In genomic region chr11:130106381-130106780, GRCh38 we compare ENCODE assay signal across 17 cellular contexts. TPM values are rescaled to one million over a fixed set of nuclear protein-coding genes. Genes with fewer than 3 reads are reported as not detected.
DNase-seq lines count a peak whose midpoint lies in the region; ATAC-seq and TF ChIP-seq lines count a peak whose summit lies in the region.
"Had no signal": no experiment of that assay in that cellular context is flagged by ENCODE, and none has a peak within 500 bp of the region (broad histone marks: within the 10 kb centered on the region; RNA-seq: fewer than 3 reads in every experiment).

No MANE protein-coding gene starts in this region.

- H3K4me1 Mint-ChIP-seq in Caco-2 (ENCODE audit: low read depth, unreplicated experiment): peaks cover 38% of the 10 kb centered on the region
- peaks cover 41% of the 10 kb centered on the region for H3K4me1 Mint-ChIP-seq in WTC11
- H3K4me1 Mint-ChIP-seq in nephron progenitor cell: peaks cover 45% of the 10 kb centered on the region

- H3K36me3 ChIP-seq in Caco-2 (ENCODE audit: control insufficient read depth, insufficient read depth, low read length) (no peaks in the 10 kb centered on the region), body of pancreas (replicated peaks in 1 of 2; ENCODE audit: insufficient read depth in 1 of 2, low read depth in 2 of 2) (no peaks in the 10 kb centered on the region)

- H3K4me1 ChIP-seq in Caco-2: peaks cover 21% of the 10 kb centered on the region
- peaks cover 19% of the 10 kb centered on the region for H3K4me1 ChIP-seq in body of pancreas

- no peak for TF ChIP-seq POLR2A in body of pancreas (IDR thresholded peaks at IDR 0.05)

- TF ChIP-seq CTCF in Caco-2 (IDR thresholded peaks at IDR 0.05; ENCODE audit: insufficient read depth in 1 of 2, low read depth in 1 of 2, low read length in 1 of 2, severe bottlenecking in 1 of 2, unreplicated experiment in 1 of 2): no peak
- TF ChIP-seq CTCF in WTC11 (IDR thresholded peaks at IDR 0.05): no peak
- TF ChIP-seq CTCF in nephron progenitor cell (IDR thresholded peaks at IDR 0.05): no peak
- no peak for TF ChIP-seq CTCF in body of pancreas (IDR thresholded peaks at IDR 0.05)

- POLR2A ChIA-PET in Caco-2 (lab: Charles Lee) (no interaction called here), WTC11 (lab: Charles Lee) (no interaction called here)

- H3K9me3 ChIP-seq in Caco-2 (no peaks in the 10 kb centered on the region), body of pancreas (no peaks in the 10 kb centered on the region)

- no peaks in the 10 kb centered on the region for H3K27me3 Mint-ChIP-seq in Caco-2 (ENCODE audit: insufficient read depth, unreplicated experiment)
- no peaks in the 10 kb centered on the region for H3K27me3 Mint-ChIP-seq in WTC11 (ENCODE audit: low read depth)
- H3K27me3 Mint-ChIP-seq in nephron progenitor cell (ENCODE audit: low read depth, poor library complexity): no peaks in the 10 kb centered on the region
- H3K27me3 Mint-ChIP-seq: CD4-positive, alpha-beta T cell had no signal

- H3K27ac ChIP-seq in body of pancreas: no peak overlapping the region
- H3K27ac ChIP-seq: BLaER1 treated with 17β-estradiol and CSF1 and Interleukin-3, amounts not matched to agents 10 nM and 100 nM; GM23248 had no signal

- H3K4me3 ChIP-seq in Caco-2 (ENCODE audit: low read depth, low read length) (no peak overlapping the region), body of pancreas (no peak overlapping the region)
- H3K4me3 ChIP-seq: BLaER1 treated with 17β-estradiol and CSF1 and Interleukin-3, amounts not matched to agents 10 nM and 100 nM; GM12878; GM23248 had no signal

- no peak overlapping the region for H3K4me3 Mint-ChIP-seq in Caco-2 (ENCODE audit: unreplicated experiment)
- no peak overlapping the region for H3K4me3 Mint-ChIP-seq in WTC11
- no peak overlapping the region for H3K4me3 Mint-ChIP-seq in nephron progenitor cell
- H3K4me3 Mint-ChIP-seq: CD4-positive, alpha-beta T cell had no signal

- ATAC-seq in WTC11 (no peak), body of pancreas (no peak)
- ATAC-seq: GM12878 had no signal

- BruUV-seq in Caco-2 (replicated peaks; lab: Mats Ljungman, UMichigan): no TSS peak

- H3K27ac Mint-ChIP-seq in Caco-2 (ENCODE audit: unreplicated experiment): peak overlapping the region; percentile 51
- H3K27ac Mint-ChIP-seq in WTC11: peak overlapping the region; percentile 46
- H3K27ac Mint-ChIP-seq in nephron progenitor cell: peak overlapping the region; percentile 33
- H3K27ac Mint-ChIP-seq: CD4-positive, alpha-beta T cell had no signal

- CTCF ChIA-PET in Caco-2 (lab: Charles Lee) (no interaction called here), WTC11 (lab: Charles Lee) (no interaction called here)

- no peaks in the 10 kb centered on the region for H3K27me3 ChIP-seq in Caco-2 (replicated peaks; ENCODE audit: control insufficient read depth, insufficient read depth, low read length)
- H3K27me3 ChIP-seq in body of pancreas: no peaks in the 10 kb centered on the region
- H3K27me3 ChIP-seq: BLaER1 treated with 17β-estradiol and CSF1 and Interleukin-3, amounts not matched to agents 10 nM and 100 nM had no signal

- DNase-seq in Caco-2 (no peak), WTC11 (ENCODE audit: low spot score) (no peak), dermis blood vessel endothelial cell (peak; percentile 47), nephron progenitor cell (no peak), GM19238 (ENCODE audit: insufficient read length, low spot score) (no peak), body of pancreas (no peak), HK-2 (ENCODE audit: unreplicated experiment) (no peak), cerebellum (ENCODE audit: low spot score) (no peak)
- DNase-seq: ACHN; CD4-positive, alpha-beta T cell; DMS79; GM23248; H7 had no signal

- H3K36me3 Mint-ChIP-seq in Caco-2 (ENCODE audit: insufficient read depth, unreplicated experiment) (peaks cover 91% of the 10 kb centered on the region), WTC11 (peaks cover 41% of the 10 kb centered on the region), nephron progenitor cell (ENCODE audit: low read depth) (peaks cover 76% of the 10 kb centered on the region)

- 85 to 94% methylated on average over 5 of the region's 5 CpGs for WGBS in body of pancreas, 2 donors

- no peaks in the 10 kb centered on the region for H3K9me3 Mint-ChIP-seq in Caco-2 (ENCODE audit: unreplicated experiment)
- H3K9me3 Mint-ChIP-seq in WTC11: peaks cover 9% of the 10 kb centered on the region
- H3K9me3 Mint-ChIP-seq in nephron progenitor cell: peaks cover 24% of the 10 kb centered on the region
- H3K9me3 Mint-ChIP-seq: CD4-positive, alpha-beta T cell had no signal

- intact Hi-C loops in Caco-2 (cut with micrococcal nuclease; ENCODE audit: unreplicated experiment) (no loop called here), body of pancreas (cut with DNase I) (no loop called here)

TF ChIP-seq in WTC11, 78 proteins besides CTCF, POLR2A, EP300 and RAD21 (continues in another document):
- no peak for TF ChIP-seq ZNF263 (CRISPR knock-in tag; IDR thresholded peaks at IDR 0.05; ENCODE audit: low read depth)
- no peak for TF ChIP-seq NFYB (CRISPR knock-in tag; conservative IDR thresholded peaks at IDR 0.05; ENCODE audit: low read depth)
- TF ChIP-seq HMGXB4 (CRISPR knock-in tag; IDR thresholded peaks at IDR 0.05): no peak
- TF ChIP-seq MYBL2 (CRISPR knock-in tag; IDR thresholded peaks at IDR 0.05): no peak
- no peak for TF ChIP-seq ZNF121 (CRISPR knock-in tag; IDR thresholded peaks at IDR 0.05)
- no peak for TF ChIP-seq ZNF425 (CRISPR knock-in tag; conservative IDR thresholded peaks at IDR 0.05)
- TF ChIP-seq ARID4B (CRISPR knock-in tag; IDR thresholded peaks at IDR 0.05; ENCODE audit: borderline replicate concordance): no peak
- TF ChIP-seq JUN (CRISPR knock-in tag; IDR thresholded peaks at IDR 0.05): no peak
- no peak for TF ChIP-seq ETV6 (CRISPR knock-in tag; IDR thresholded peaks at IDR 0.05)

RNA-seq across cellular contexts. Expression of gene APLP2, which starts 36.7 kb away (rescaled TPM):
- total RNA-seq in Caco-2 (2022): 1,761 and 2,076 TPM in 2 replicates
- 340 to 353 TPM (median 345 TPM) in 3 replicates for total RNA-seq in WTC11 (2021)
- total RNA-seq in dermis blood vessel endothelial cell: 986 and 1,136 TPM in 2 replicates
- 100 to 1,000 TPM; 157 to 177 TPM for total RNA-seq in body of pancreas
- 341 TPM for total RNA-seq in cerebellum

RNA-seq across cellular contexts. Expression of gene ST14, which starts 53.2 kb away (rescaled TPM):
- total RNA-seq in Caco-2 (2022) (298 and 304 TPM in 2 replicates), WTC11 (2021) (27.5 to 33.9 TPM (median 27.8 TPM) in 3 replicates), dermis blood vessel endothelial cell (0.14 and 0.34 TPM in 2 replicates), body of pancreas (10 to 100 TPM; 55.3 to 61.0 TPM), cerebellum (0.54 TPM)
- total RNA-seq: A172, G401, GM23248 had no signal

Comparison
In these comparisons a context has a peak if more than half of its experiments do, and no peak if none do; other contexts are left out.
1. RNA of gene ST14, which starts 53.2 kb away (total RNA-seq): 298 to 304 TPM in Caco-2, 55.3 to 61.0 TPM in body of pancreas and 27.5 to 33.9 TPM in WTC11; 0.54 TPM in cerebellum (single experiment) and 0.14 to 0.34 TPM in dermis blood vessel endothelial cell; every median in the first group is over 10 times any median in the second.
2. Peak in every context shown above with its lines, with median percentiles within 50 percentile points of each other: H3K27ac Mint-ChIP-seq.